ENCODE assay signal across 15 cellular contexts in the genomic region with DNA sequence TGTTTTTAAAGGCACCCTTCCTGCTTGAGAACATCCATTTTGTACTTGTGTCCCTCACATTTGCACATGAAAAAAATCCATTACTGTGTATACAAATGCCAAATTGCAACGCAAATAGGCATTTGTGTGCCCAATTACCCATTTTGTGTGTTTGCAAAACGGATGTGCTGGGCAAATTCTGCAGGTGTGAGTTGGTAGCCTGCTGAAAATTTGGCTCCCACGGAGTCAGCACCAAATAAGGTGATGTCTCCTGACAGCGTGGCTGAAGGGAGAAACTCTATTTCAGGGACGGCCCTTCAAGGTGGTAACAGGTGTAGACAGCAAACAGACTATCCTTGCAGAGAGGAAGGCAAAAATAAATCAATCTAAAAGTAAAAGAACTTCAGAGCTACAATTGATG.
"Had no signal": no experiment of that assay in that cellular context is flagged by ENCODE, and none has a peak within 500 bp of the region (broad histone marks: within the 10 kb centered on the region; RNA-seq: fewer than 3 reads in every experiment).

No MANE protein-coding gene starts in this region.

- H3K4me2 ChIP-seq: smooth muscle cell had no signal

- H3K9ac ChIP-seq: parathyroid adenoma had no signal

- H3K79me2 ChIP-seq: parathyroid adenoma had no signal

- H3K9me3 ChIP-seq: colonic mucosa, left lung, testis had no signal

- H3K4me3 ChIP-seq: colonic mucosa, left lung, smooth muscle cell, testis had no signal

- H3K27ac ChIP-seq: colonic mucosa, left lung, parathyroid adenoma, testis had no signal

- H2AFZ ChIP-seq: parathyroid adenoma had no signal

- H3K36me3 ChIP-seq: colonic mucosa, left lung had no signal

- H3K4me1 ChIP-seq: colonic mucosa, left lung, parathyroid adenoma, testis had no signal

- ATAC-seq: left lung; sciatic nerve; stimulated activated effector memory CD8-positive, alpha-beta T cell treated with anti-CD3 and anti-CD28 coated beads, Interleukin-12 subunit alpha, Interleukin-12 subunit beta, amount 100 ng/mL, for 72 hours had no signal

- H3K27me3 ChIP-seq: colonic mucosa, left lung, testis had no signal

- DNase-seq: activated B cell treated with CpG ODN at 0.5 μM for 24 hours; activated CD4-positive, alpha-beta memory T cell treated with anti-CD3 and anti-CD28 coated beads for 36 hours; activated CD4-positive, alpha-beta T cell treated with anti-CD3 and anti-CD28 coated beads for 4 hours; activated naive CD4-positive, alpha-beta T cell; colonic mucosa; head of caudate nucleus; left lung; mammary epithelial cell; midbrain; stimulated activated CD4-positive, alpha-beta T cell treated with anti-CD3 and anti-CD28 coated beads, Interleukin-4, amount 100 ng/mL, for 1 hour; testis had no signal
